1 cellular context compared by ENCODE assay signal in genomic region chr1:115642168-115643072, GRCh38.
TF ChIP-seq lines count a peak whose summit lies in the region.

No MANE protein-coding gene starts in this region.

TF ChIP-seq in HepG2, 621 proteins besides CTCF, POLR2A, EP300 and RAD21 (continued from another document):
- TF ChIP-seq NCOA5 (CRISPR knock-in tag; IDR thresholded peaks at IDR 0.05), result no peak
- TF ChIP-seq TAF15 (IDR thresholded peaks at IDR 0.05; ENCODE audit: low read depth, low read length, poor library complexity, severe bottlenecking), result peak; percentile 14
- peak; percentile 61 for TF ChIP-seq SALL1 (CRISPR knock-in tag; IDR thresholded peaks at IDR 0.05)
- TF ChIP-seq PLSCR1 (CRISPR knock-in tag; IDR thresholded peaks at IDR 0.05; ENCODE audit: borderline replicate concordance), result no peak
- 0 out of 2 replicates have a peak, but pooled peaks have one; percentile 15 for TF ChIP-seq MIXL1 (CRISPR knock-in tag; IDR thresholded peaks at IDR 0.05)
- peak; percentile 86 for TF ChIP-seq ZC3H13 (CRISPR knock-in tag; IDR thresholded peaks at IDR 0.05)
- peak; percentile 28 for TF ChIP-seq RBM39 (IDR thresholded peaks at IDR 0.05; ENCODE audit: low read depth, low read length, poor library complexity, severe bottlenecking)
- 0 out of 2 replicates have a peak, but pooled peaks have one; percentile 4 for TF ChIP-seq BCL6 (CRISPR knock-in tag; IDR thresholded peaks at IDR 0.05)
- TF ChIP-seq ZNF207 (IDR thresholded peaks at IDR 0.05; ENCODE audit: borderline replicate concordance), result no peak
- no peak for TF ChIP-seq HNRNPK (IDR thresholded peaks at IDR 0.05; ENCODE audit: low read depth, low read length, poor library complexity, severe bottlenecking)
- no peak for TF ChIP-seq MATR3 (CRISPR knock-in tag; IDR thresholded peaks at IDR 0.05)
- TF ChIP-seq FOSL2 (CRISPR knock-in tag; IDR thresholded peaks at IDR 0.05), result no peak
- 0 out of 2 replicates have a peak, but pooled peaks have one; percentile 39 for TF ChIP-seq ZNF780A (CRISPR knock-in tag; IDR thresholded peaks at IDR 0.05)
- peak; percentile 20; the same call in 1 of the 2 replicates for TF ChIP-seq ZNF263 (CRISPR knock-in tag; IDR thresholded peaks at IDR 0.05)
- no peak for TF ChIP-seq ZNF337 (CRISPR knock-in tag; IDR thresholded peaks at IDR 0.05; ENCODE audit: borderline replicate concordance, low read depth)
- no peak for TF ChIP-seq FOXC1 (CRISPR knock-in tag; IDR thresholded peaks at IDR 0.05; ENCODE audit: borderline replicate concordance)
- TF ChIP-seq GLI4 (CRISPR knock-in tag; IDR thresholded peaks at IDR 0.05; ENCODE audit: borderline replicate concordance), result no peak
- TF ChIP-seq ZNF274 (CRISPR knock-in tag; IDR thresholded peaks at IDR 0.05), result no peak
- 0 out of 2 replicates have a peak, but pooled peaks have one; percentile 60 for TF ChIP-seq MXD1 (CRISPR knock-in tag; IDR thresholded peaks at IDR 0.05)
- no peak for TF ChIP-seq ZNF354B (CRISPR knock-in tag; IDR thresholded peaks at IDR 0.05)
- TF ChIP-seq HIVEP1 (CRISPR knock-in tag; IDR thresholded peaks at IDR 0.05), result peak; percentile 47; the same call in 1 of the 2 replicates
- TF ChIP-seq ZFX (CRISPR knock-in tag; IDR thresholded peaks at IDR 0.05; ENCODE audit: low read depth), result peak; percentile 82
- peak; percentile 86 for TF ChIP-seq ZFY (CRISPR knock-in tag; IDR thresholded peaks at IDR 0.05)
- TF ChIP-seq ZFP41 (CRISPR knock-in tag; IDR thresholded peaks at IDR 0.05; ENCODE audit: borderline replicate concordance), result no peak
- TF ChIP-seq RARG (CRISPR knock-in tag; IDR thresholded peaks at IDR 0.05; ENCODE audit: low read depth), result no peak
- peak; percentile 33; the same call in 1 of the 2 replicates for TF ChIP-seq PHF21A (CRISPR knock-in tag; IDR thresholded peaks at IDR 0.05)
- no peak for TF ChIP-seq SAFB2 (CRISPR knock-in tag; IDR thresholded peaks at IDR 0.05; ENCODE audit: borderline replicate concordance, low read depth)
- peak; percentile 28; the same call in 1 of the 2 replicates for TF ChIP-seq SPEN (CRISPR knock-in tag; IDR thresholded peaks at IDR 0.05; ENCODE audit: low read depth)
- TF ChIP-seq MTA1 (CRISPR knock-in tag; IDR thresholded peaks at IDR 0.05; ENCODE audit: borderline replicate concordance), result 0 out of 2 replicates have a peak, but pooled peaks have one; percentile 23
- peak; percentile 64 for TF ChIP-seq ASH2L (IDR thresholded peaks at IDR 0.05; ENCODE audit: insufficient read length, low read depth, low read length)
- TF ChIP-seq KLF15 (CRISPR knock-in tag; IDR thresholded peaks at IDR 0.05; ENCODE audit: borderline replicate concordance), result no peak
- no peak for TF ChIP-seq MIER3 (CRISPR knock-in tag; IDR thresholded peaks at IDR 0.05; ENCODE audit: borderline replicate concordance)
- peak; percentile 47; the same call in 1 of the 2 replicates for TF ChIP-seq MYPOP (CRISPR knock-in tag; IDR thresholded peaks at IDR 0.05)
- no peak for TF ChIP-seq ZNF782 (CRISPR knock-in tag; IDR thresholded peaks at IDR 0.05; ENCODE audit: borderline replicate concordance)
- no peak for TF ChIP-seq ZMAT5 (CRISPR knock-in tag; IDR thresholded peaks at IDR 0.05; ENCODE audit: borderline replicate concordance, low read depth)
- no peak for TF ChIP-seq JUNB (CRISPR knock-in tag; IDR thresholded peaks at IDR 0.05; ENCODE audit: borderline replicate concordance)
- TF ChIP-seq BATF2 (CRISPR knock-in tag; IDR thresholded peaks at IDR 0.05), result peak; percentile 82
- TF ChIP-seq MAZ (IDR thresholded peaks at IDR 0.05; ENCODE audit: borderline replicate concordance, low read depth, low read length), result peak; percentile 85
- TF ChIP-seq MAZ (CRISPR knock-in tag; IDR thresholded peaks at IDR 0.05; ENCODE audit: low read depth), result no peak; the same call in 1 of the 2 replicates
